8 cellular contexts compared by ENCODE assay signal in genomic region chr4:76214269-76214628, GRCh38. TPM values are rescaled to one million over a fixed set of nuclear protein-coding genes. Genes with fewer than 3 reads are reported as not detected.
DNase-seq lines count a peak whose midpoint lies in the region; ATAC-seq and TF ChIP-seq lines count a peak whose summit lies in the region.

No MANE protein-coding gene starts in this region.

- no peaks in the 10 kb centered on the region for H3K27me3 ChIP-seq in CD8-positive, alpha-beta memory T cell (ENCODE audit: insufficient read depth, low read length, poor library complexity, severe bottlenecking)
- no peaks in the 10 kb centered on the region; the same call in 1 of the 2 replicates for H3K27me3 ChIP-seq in HAP-1 (ENCODE audit: low read depth)
- no peaks in the 10 kb centered on the region for H3K27me3 ChIP-seq in subcutaneous abdominal adipose tissue (ENCODE audit: control insufficient read depth in 5 of 5, insufficient read depth in 4 of 5, low read length in 5 of 5)

- CTCF ChIA-PET in CD8-positive, alpha-beta memory T cell (lab: Charles Lee) = interaction anchor here (8.6 kb wide), 1 partner anchor 35 kb away, joined by 32 read pairs; no protein-coding TSS in a partner anchor
- CTCF ChIA-PET in activated CD8-positive, alpha-beta T cell treated with anti-CD3 and anti-CD28 coated beads for 36 hours (lab: Charles Lee) = interaction anchor here (1.2 to 4.1 kb wide), 2 partner anchors 34 to 67 kb away, joined by 3 to 20 read pairs; no protein-coding TSS in a partner anchor

- H3K9ac ChIP-seq in subcutaneous abdominal adipose tissue (ENCODE audit: low read length in 5 of 5) = peak overlapping the region; percentile 84 to 97 (median 91)

- H3K9me3 ChIP-seq in CD8-positive, alpha-beta memory T cell (ENCODE audit: low read length) = no peaks in the 10 kb centered on the region
- H3K9me3 ChIP-seq in HAP-1 (no peaks in the 10 kb centered on the region), iPS-18c (ENCODE audit: control insufficient read depth, insufficient read depth, low read length) (no peaks in the 10 kb centered on the region), subcutaneous abdominal adipose tissue (ENCODE audit: control insufficient read depth in 5 of 5, low read length in 5 of 5) (no peaks in the 10 kb centered on the region)

- H3K9me3 Mint-ChIP-seq in CD8-positive, alpha-beta memory T cell = no peaks in the 10 kb centered on the region
- H3K9me3 Mint-ChIP-seq in activated CD8-positive, alpha-beta T cell treated with anti-CD3 and anti-CD28 coated beads for 36 hours = no peaks in the 10 kb centered on the region

- H3K4me1 Mint-ChIP-seq in CD8-positive, alpha-beta memory T cell = peaks cover 41 to 55% (median 53%) of the 10 kb centered on the region in 3 donors
- peaks cover 27% of the 10 kb centered on the region for H3K4me1 Mint-ChIP-seq in activated CD8-positive, alpha-beta T cell treated with anti-CD3 and anti-CD28 coated beads for 36 hours (ENCODE audit: low read depth)

- H3K36me3 Mint-ChIP-seq in CD8-positive, alpha-beta memory T cell = peaks cover 0 to 7% (median 1%) of the 10 kb centered on the region in 3 donors
- peaks cover 2% of the 10 kb centered on the region for H3K36me3 Mint-ChIP-seq in activated CD8-positive, alpha-beta T cell treated with anti-CD3 and anti-CD28 coated beads for 36 hours (ENCODE audit: low read depth)

- H3K27ac Mint-ChIP-seq in CD8-positive, alpha-beta memory T cell = peak overlapping the region; percentile 77 to 99 (median 97)
- H3K27ac Mint-ChIP-seq in activated CD8-positive, alpha-beta T cell treated with anti-CD3 and anti-CD28 coated beads for 36 hours = peak overlapping the region; percentile 90

- H3K36me3 ChIP-seq in CD8-positive, alpha-beta memory T cell (ENCODE audit: insufficient read depth, low read length) = no peaks in the 10 kb centered on the region
- H3K36me3 ChIP-seq in HAP-1 (replicated peaks) (0 out of 2 replicates have a peak, but pooled peaks cover 2% of the 10 kb centered on the region), subcutaneous abdominal adipose tissue (ENCODE audit: control insufficient read depth in 5 of 5, insufficient read depth in 5 of 5, low read length in 5 of 5) (no peaks in the 10 kb centered on the region)

- ATAC-seq in activated CD8-positive, alpha-beta T cell treated with anti-CD3 and anti-CD28 coated beads for 36 hours = peak; percentile 14
- no peak for ATAC-seq in GM18502 (IDR thresholded peaks at IDR 0.05; ENCODE audit: poor library complexity, unreplicated experiment)
- ATAC-seq in GM18520 (IDR thresholded peaks at IDR 0.05; ENCODE audit: unreplicated experiment) = no peak

- no peak for TF ChIP-seq CTCF in activated CD8-positive, alpha-beta T cell treated with anti-CD3 and anti-CD28 coated beads for 36 hours (IDR thresholded peaks at IDR 0.05)

- peak overlapping the region; percentile 85 to 98 (median 86) for H3K4me3 Mint-ChIP-seq in CD8-positive, alpha-beta memory T cell
- H3K4me3 Mint-ChIP-seq in activated CD8-positive, alpha-beta T cell treated with anti-CD3 and anti-CD28 coated beads for 36 hours = peak overlapping the region; percentile 83

- no peak for DNase-seq in CD8-positive, alpha-beta memory T cell
- DNase-seq in HAP-1 (ENCODE audit: low spot score in 2 of 2) = no peak
- DNase-seq in activated CD8-positive, alpha-beta T cell treated with anti-CD3 and anti-CD28 coated beads for 36 hours = no peak
- DNase-seq in posterior vena cava (ENCODE audit: low spot score) = no peak

- H3K4me1 ChIP-seq in CD8-positive, alpha-beta memory T cell (ENCODE audit: insufficient read depth, low read length) = peaks cover 35% of the 10 kb centered on the region
- peaks cover 21% of the 10 kb centered on the region for H3K4me1 ChIP-seq in HAP-1
- peaks cover 10 to 70% (median 60%) of the 10 kb centered on the region in 5 donors for H3K4me1 ChIP-seq in subcutaneous abdominal adipose tissue (ENCODE audit: control insufficient read depth in 5 of 5, insufficient read depth in 5 of 5, low read length in 5 of 5)

- POLR2A ChIA-PET in CD8-positive, alpha-beta memory T cell (lab: Charles Lee) = interaction anchor here (1.0 kb wide), 1 partner anchor 65 kb away, joined by 3 read pairs; no protein-coding TSS in a partner anchor
- POLR2A ChIA-PET in activated CD8-positive, alpha-beta T cell treated with anti-CD3 and anti-CD28 coated beads for 36 hours (lab: Charles Lee) = interaction anchor here (0.8 to 1.7 kb wide), 4 partner anchors 15 to 65 kb away, joined by 3 to 6 read pairs (median 3); no protein-coding TSS in a partner anchor

- intact Hi-C loops in activated CD8-positive, alpha-beta T cell treated with anti-CD3 and anti-CD28 coated beads for 36 hours (cut with micrococcal nuclease) = no loop called here
- intact Hi-C loops in posterior vena cava (cut with DNase I) = no loop called here

- H3K27ac ChIP-seq in CD8-positive, alpha-beta memory T cell (ENCODE audit: low read depth, low read length) = peak overlapping the region; percentile 74
- peak overlapping the region; percentile 95 for H3K27ac ChIP-seq in subcutaneous abdominal adipose tissue (ENCODE audit: low read depth, low read length)

- peak overlapping the region; percentile 75 for H3K4me3 ChIP-seq in CD8-positive, alpha-beta memory T cell (ENCODE audit: low read length)
- peak overlapping the region; percentile 59 for H3K4me3 ChIP-seq in HAP-1
- H3K4me3 ChIP-seq in iPS-18c (ENCODE audit: insufficient read depth, low read depth, low read length) = peak overlapping the region; percentile 82
- H3K4me3 ChIP-seq in subcutaneous abdominal adipose tissue (ENCODE audit: low read depth in 1 of 5, low read length in 5 of 5) = peak overlapping the region; percentile 81 to 95 (median 93)

- in situ Hi-C loops in HAP-1 (cut with MboI; ENCODE audit: low sequenced_read_pairs) = no loop called here

- H3K27me3 Mint-ChIP-seq in CD8-positive, alpha-beta memory T cell = peaks cover 0 to 3% of the 10 kb centered on the region in 2 donors
- no peaks in the 10 kb centered on the region for H3K27me3 Mint-ChIP-seq in activated CD8-positive, alpha-beta T cell treated with anti-CD3 and anti-CD28 coated beads for 36 hours

RNA-seq across cellular contexts. Expression of gene SCARB2, which starts 0.6 kb away (rescaled TPM):
- 1 to 10 TPM; 6.2 to 6.7 TPM for total RNA-seq in CD8-positive, alpha-beta memory T cell
- 17.6 TPM for polyA plus RNA-seq in CD8-positive, alpha-beta memory T cell
- 1 to 10 TPM; 2.6 to 3.1 TPM for total RNA-seq in activated CD8-positive, alpha-beta T cell treated with anti-CD3 and anti-CD28 coated beads for 36 hours
- 100 to 1,000 TPM; 159 to 169 TPM for total RNA-seq in posterior vena cava

RNA-seq across cellular contexts. Expression of gene FAM47E, which starts 37.3 kb away (rescaled TPM):
- total RNA-seq in CD8-positive, alpha-beta memory T cell = not detected
- polyA plus RNA-seq in CD8-positive, alpha-beta memory T cell = not detected
- not detected for total RNA-seq in activated CD8-positive, alpha-beta T cell treated with anti-CD3 and anti-CD28 coated beads for 36 hours
- total RNA-seq in posterior vena cava = 1 to 10 TPM; 1.4 TPM

Comparison
In these comparisons a context has a peak if more than half of its experiments do, and no peak if none do; other contexts are left out.
1. RNA of gene SCARB2, which starts 0.6 kb away (total RNA-seq): 159 to 169 TPM in posterior vena cava; 6.2 to 6.7 TPM in CD8-positive, alpha-beta memory T cell and 2.6 to 3.1 TPM in activated CD8-positive, alpha-beta T cell treated with anti-CD3 and anti-CD28 coated beads for 36 hours; every median in the first group is over 10 times any median in the second.
2. Peak in every context shown above with its lines, with median percentiles within 50 percentile points of each other: H3K4me3 ChIP-seq.